ENCODE assay signal across 9 cellular contexts in genomic region chr19:33904681-33905080, GRCh38.
DNase-seq lines count a peak whose midpoint lies in the region; ATAC-seq, FAIRE-seq and TF ChIP-seq lines count a peak whose summit lies in the region.
"Had no signal": no experiment of that assay in that cellular context is flagged by ENCODE, and none has a peak within 500 bp of the region (broad histone marks: within the 10 kb centered on the region; RNA-seq: fewer than 3 reads in every experiment).

No MANE protein-coding gene starts in this region.

- DNase-seq in HT-29 (ENCODE audit: low spot score) (peak; percentile 32), bronchial epithelial cell (ENCODE audit: low read depth) (peak; percentile 61), kidney glomerular epithelial cell (lab: John Stamatoyannopoulos, UW) (peak; percentile 57), skeletal muscle cell (ENCODE audit: low read depth) (peak; percentile 14), globus pallidus (ENCODE audit: low spot score) (no peak), cerebellum (ENCODE audit: low spot score) (no peak)
- DNase-seq: HFFc6 had no signal

- H3K36me3 ChIP-seq in bronchial epithelial cell (ENCODE audit: control insufficient read depth, insufficient read depth, low read length) = no peaks in the 10 kb centered on the region

- H3K4me3 ChIP-seq in bronchial epithelial cell (ENCODE audit: low read depth, low read length) (peak overlapping the region; percentile 48), skeletal muscle cell (ENCODE audit: low read depth, low read length) (no peak overlapping the region)

- FAIRE-seq in bronchial epithelial cell (lab: Jason Lieb, UNC) = no peak

- ATAC-seq in HG03432 (IDR thresholded peaks at IDR 0.05; ENCODE audit: unreplicated experiment) (no peak), HG03095 (IDR thresholded peaks at IDR 0.05; ENCODE audit: unreplicated experiment) (no peak)

- no peaks in the 10 kb centered on the region for H3K27me3 ChIP-seq in bronchial epithelial cell (ENCODE audit: control insufficient read depth, insufficient read depth, low read length)

- TF ChIP-seq CTCF in bronchial epithelial cell (IDR thresholded peaks at IDR 0.05; ENCODE audit: insufficient read depth, low read length, severe bottlenecking) = no peak

Comparison
In these comparisons a context has a peak if more than half of its experiments do, and no peak if none do; other contexts are left out.
1. DNase-seq: peak in HT-29 (single experiment), bronchial epithelial cell (single experiment), kidney glomerular epithelial cell (single experiment) and skeletal muscle cell (single experiment); none in globus pallidus (single experiment) and cerebellum (single experiment).